In genomic region chr2:69830045-69830905, GRCh38 we compare ENCODE assay signal across 8 cellular contexts. TPM values are rescaled to one million over a fixed set of nuclear protein-coding genes. Genes with fewer than 3 reads are reported as not detected.
DNase-seq lines count a peak whose midpoint lies in the region; ATAC-seq, FAIRE-seq and TF ChIP-seq lines count a peak whose summit lies in the region.

No MANE protein-coding gene starts in this region.

- H3K4me3 ChIP-seq in A549 (peak overlapping the region; percentile 91), OCI-LY7 (ENCODE audit: low read depth, low read length, poor library complexity, severe bottlenecking) (peak overlapping the region; percentile 94), ovary (peak overlapping the region; percentile 84)

- POLR2A ChIA-PET in A549 (lab: Yijun Ruan, JAX) (no interaction called here), OCI-LY7 (lab: Charles Lee) (interaction anchor here (0.5 to 1.3 kb wide), 2 partner anchors 18 to 105 kb away, joined by 3 read pairs; no protein-coding TSS in a partner anchor)

- no peak for FAIRE-seq in A549 (lab: Jason Lieb, UNC)

- H3K4me2 ChIP-seq in A549 (peak overlapping the region; percentile 75), OCI-LY7 (ENCODE audit: low read length) (peak overlapping the region; percentile 83)

- 5% methylated on average over 32 of the region's 45 CpGs for WGBS in A549 (ENCODE audit: missing lambda C conversion rate)
- 1 to 2% (median 2%) methylated on average over 45 of the region's 45 CpGs for WGBS in ovary, 3 donors

- CTCF ChIA-PET in A549 (lab: Yijun Ruan, JAX) (interaction anchor here (1.2 to 2.7 kb wide), 4 partner anchors 14 to 265 kb away, joined by 3 to 13 read pairs (median 6); partner anchors contain the start of gene ANXA4), OCI-LY7 (lab: Charles Lee; ENCODE audit: unreplicated experiment) (no interaction called here)

- H3K4me1 ChIP-seq in A549 (peaks cover 15% of the 10 kb centered on the region), OCI-LY7 (ENCODE audit: insufficient read depth, low read length, poor library complexity, severe bottlenecking) (peaks cover 27% of the 10 kb centered on the region), ovary (ENCODE audit: insufficient read depth) (peaks cover 12% of the 10 kb centered on the region)

- no peak for TF ChIP-seq CTCF in A549 (IDR thresholded peaks at IDR 0.05)
- no peak for TF ChIP-seq CTCF in OCI-LY7 (conservative IDR thresholded peaks at IDR 0.05; ENCODE audit: low read length)
- no peak for TF ChIP-seq CTCF in ovary (IDR thresholded peaks at IDR 0.05)

- intact Hi-C loops in OCI-LY7 (cut with micrococcal nuclease; ENCODE audit: unreplicated experiment) (loop anchor here (5.0 kb wide), 1 partner anchor 257 kb away; the partner anchor contains the start of gene PCBP1), ovary (cut with DNase I) (no loop called here)

- TF ChIP-seq EP300 in A549 (IDR thresholded peaks at IDR 0.05) = no peak
- no peak for TF ChIP-seq EP300 in ovary (IDR thresholded peaks at IDR 0.05)

- DNase-seq in A549 (ENCODE audit: low read depth in 1 of 2, low spot score in 1 of 2) (peak; percentile 17 to 43), OCI-LY7 (ENCODE audit: low spot score) (peak; percentile 53), germinal center (ENCODE audit: low spot score) (peak; percentile 37), ovary (peak in 2 of 5 donors; percentile 25 to 33), ureter (ENCODE audit: low spot score) (peak; percentile 50)
- peak; percentile 37 for DNase-seq in activated effector memory CD4-positive, alpha-beta T cell treated with Interleukin-2 at 50 U/mL for 16 hours

- peak; percentile 53 to 65 for ATAC-seq in A549
- peak; percentile 32 for ATAC-seq in GM18867 (IDR thresholded peaks at IDR 0.05; ENCODE audit: unreplicated experiment)
- peak; percentile 22 for ATAC-seq in HG03097 (IDR thresholded peaks at IDR 0.05; ENCODE audit: low FRiP score, unreplicated experiment)

- H2AFZ ChIP-seq in OCI-LY7 (ENCODE audit: low read length) = peak overlapping the region; percentile 99; the same call in 1 of the 2 replicates

- H3K27ac ChIP-seq in A549 = peak overlapping the region; percentile 86 to 88
- peak overlapping the region; percentile 27 for H3K27ac ChIP-seq in OCI-LY7 (ENCODE audit: low read depth, low read length, poor library complexity, severe bottlenecking)
- peak overlapping the region; percentile 64 to 86 for H3K27ac ChIP-seq in ovary

- H3K36me3 ChIP-seq in OCI-LY7 (ENCODE audit: insufficient read depth, low read length) (peaks cover 39% of the 10 kb centered on the region), ovary (no peaks in the 10 kb centered on the region)

- TF ChIP-seq POLR2A in A549 (IDR thresholded peaks at IDR 0.05; ENCODE audit: low read length) (0 out of 2 replicates have a peak, but pooled peaks have one; percentile 18), ovary (IDR thresholded peaks at IDR 0.05) (no peak)

- H3K9me3 ChIP-seq in A549 = no peaks in the 10 kb centered on the region
- no peaks in the 10 kb centered on the region for H3K9me3 ChIP-seq in OCI-LY7 (ENCODE audit: low read length)
- H3K9me3 ChIP-seq in ovary = no peaks in the 10 kb centered on the region

- no peak for TF ChIP-seq RAD21 in A549 (conservative IDR thresholded peaks at IDR 0.05 in 1 of 2, IDR thresholded peaks at IDR 0.05 in 1 of 2)

- peaks cover 53% of the 10 kb centered on the region for H3K79me2 ChIP-seq in OCI-LY7 (ENCODE audit: insufficient read depth, low read depth, low read length)

- H3K27me3 ChIP-seq in ovary = no peaks in the 10 kb centered on the region

- H3K9me2 ChIP-seq in OCI-LY7 (ENCODE audit: insufficient read depth, low read length) = no peaks in the 10 kb centered on the region

- BruUV-seq in OCI-LY7 (replicated peaks; lab: Mats Ljungman, UMichigan) = no TSS peak

- peaks cover 8% of the 10 kb centered on the region for H4K20me1 ChIP-seq in OCI-LY7 (ENCODE audit: insufficient read depth, low read length)

TF ChIP-seq in A549, 52 proteins besides CTCF, POLR2A, EP300 and RAD21:
- no peak for TF ChIP-seq KDM1A (IDR thresholded peaks at IDR 0.05; ENCODE audit: low read depth)
- peak; percentile 24 for TF ChIP-seq MAFK (IDR thresholded peaks at IDR 0.05; ENCODE audit: partially characterized antibody)
- TF ChIP-seq PHF8 (IDR thresholded peaks at IDR 0.05; ENCODE audit: borderline replicate concordance, low read depth) = 0 out of 2 replicates have a peak, but pooled peaks have one; percentile 0

RNA-seq across cellular contexts. Expression of gene GMCL1, which starts 0.8 kb away (rescaled TPM):
- polyA plus RNA-seq in A549 (2011; rRNA removed) = 16.3 and 21.1 TPM in 2 replicates
- 5.8 and 7.9 TPM in 2 replicates for polyA plus RNA-seq in A549 (2012; cell fraction: cytosol; rRNA removed)
- polyA plus RNA-seq in A549 (2012; cell fraction: nucleus; rRNA removed) = 4.7 and 5.6 TPM in 2 replicates
- 13.7 to 16.6 TPM (median 15.3 TPM) in 3 replicates for polyA plus RNA-seq in A549 (2017; fragmentation: RNase III; extraction: RNeasy Plus Mini Kit Qiagen cat#74134 plus additional on column Dnase treatment)
- 3.9 and 4.7 TPM in 2 replicates for polyA minus RNA-seq in A549 (2011; rRNA and poly(A)+ RNA removed)
- total RNA-seq in OCI-LY7 (2014; rRNA removed; shearing (Covaris generic)) = 11.9 and 14.4 TPM in 2 replicates
- total RNA-seq in OCI-LY7 (2022) = 25.9 and 28.2 TPM in 2 replicates
- 10 to 100 TPM in 6 of 7 donors, 1 to 10 TPM in 1; 9.4 to 13.8 (median 12.2) TPM for total RNA-seq in ovary
- 1 to 10 TPM; 6.9 to 9.1 TPM for polyA plus RNA-seq in ovary
- total RNA-seq in ureter = 18.5 TPM

Comparison
In these comparisons a context has a peak if more than half of its experiments do, and no peak if none do; other contexts are left out.
1. H3K27ac ChIP-seq: peak in every context shown above with its lines; median percentile 87 in A549; 75 in ovary; 27 in OCI-LY7.